Comparison of ENCODE assay signal across 10 cellular contexts in the genomic region with DNA sequence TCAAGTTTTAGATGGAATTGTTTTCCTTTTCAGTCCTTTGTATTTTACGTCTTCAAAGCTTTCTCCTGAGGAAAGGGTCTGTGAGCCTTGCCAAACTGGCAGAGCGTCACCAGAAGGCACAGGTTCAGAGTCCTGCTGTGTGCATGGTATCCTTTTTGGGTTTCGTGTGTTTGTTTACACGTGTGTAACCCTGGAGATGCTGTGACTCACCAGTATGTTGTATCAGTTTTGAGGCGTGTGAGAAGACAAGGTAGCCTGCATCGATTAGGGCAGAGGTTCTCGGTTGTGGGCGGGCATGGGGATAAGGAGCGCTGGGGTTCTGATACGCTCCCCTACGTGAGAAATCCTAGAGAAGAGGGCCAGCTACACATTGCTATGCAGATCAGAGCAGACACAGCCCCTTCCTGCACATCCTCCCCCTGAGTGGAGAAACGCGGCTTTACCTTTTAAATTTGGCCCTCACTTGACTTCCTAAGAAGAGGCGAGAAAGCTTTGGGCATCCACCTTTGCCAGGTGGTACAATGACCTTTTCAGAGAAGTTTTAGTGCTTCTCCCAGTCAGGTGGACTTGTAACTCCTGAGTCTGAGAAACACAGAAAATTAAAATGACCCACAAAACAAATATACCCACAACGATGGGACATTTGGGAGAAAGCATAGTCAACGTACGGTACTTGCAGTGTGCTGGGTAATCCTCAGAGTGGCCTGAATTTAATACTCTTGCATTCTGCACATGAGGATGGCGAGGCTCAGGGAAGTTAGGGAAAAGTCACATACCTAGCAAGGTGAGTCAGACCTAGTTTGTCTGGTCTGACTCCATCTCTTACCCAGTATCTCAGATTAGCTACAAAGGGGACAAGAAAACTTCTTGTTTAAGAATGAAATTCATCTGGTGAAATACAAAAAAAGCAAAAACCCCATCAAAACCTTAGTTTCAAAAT. TPM values are rescaled to one million over a fixed set of nuclear protein-coding genes. Genes with fewer than 3 reads are reported as not detected.
DNase-seq lines count a peak whose midpoint lies in the region; ATAC-seq, FAIRE-seq and TF ChIP-seq lines count a peak whose summit lies in the region.
"Had no signal": no experiment of that assay in that cellular context is flagged by ENCODE, and none has a peak within 500 bp of the region (broad histone marks: within the 10 kb centered on the region; RNA-seq: fewer than 3 reads in every experiment).

No MANE protein-coding gene starts in this region.

- 75% methylated on average over 18 of the region's 18 CpGs for WGBS in K562 (ENCODE audit: insufficient coverage, low coverage, missing lambda C conversion rate)

- H3K79me2 ChIP-seq in K562 (ENCODE audit: control insufficient read depth, insufficient read depth, low read length) = no peaks in the 10 kb centered on the region

- H3K27me3 Mint-ChIP-seq in naive B cell = no peaks in the 10 kb centered on the region

- no peak for TF ChIP-seq RAD21 in K562 (CRISPR knock-in tag; conservative IDR thresholded peaks at IDR 0.05 in 1 of 2, IDR thresholded peaks at IDR 0.05 in 1 of 2)

- CTCF ChIA-PET in K562 (lab: Yijun Ruan, JAX; ENCODE audit: low intra/inter-chr PET ratio) = no interaction called here

- no peak overlapping the region for H3K27ac ChIP-seq in K562 (ENCODE audit: extremely low read depth, low read depth, low read length)

- H3K27ac Mint-ChIP-seq in naive B cell = peak overlapping the region; percentile 57 to 90 (median 83)
- H3K27ac Mint-ChIP-seq: activated T-helper 1 cell treated with anti-CD3 and anti-CD28 coated beads, Interleukin-12 subunit alpha, Interleukin-12 subunit beta, Interleukin-2, Interleukin-4 antibody, amounts not matched to agents 30 ng/mL and 10 ng/mL and 1 ng/mL, durations not matched to agents 14 hours and 24 hours and 36 hours had no signal

- no peaks in the 10 kb centered on the region for H3K9me3 ChIP-seq in K562 (replicated peaks; ENCODE audit: control insufficient read depth, insufficient read depth, low read depth, low read length)

- no peak overlapping the region for H2AFZ ChIP-seq in K562 (ENCODE audit: low read depth, low read length)

- peaks cover 3% of the 10 kb centered on the region for H3K9me1 ChIP-seq in K562 (ENCODE audit: control insufficient read depth, insufficient read depth, low read length)

- FAIRE-seq in GM12891 (lab: Jason Lieb, UNC) (peak; percentile 63), K562 (lab: Jason Lieb, UNC) (no peak)

- H3K4me1 ChIP-seq in K562 (replicated peaks in 1 of 2; ENCODE audit: control insufficient read depth in 2 of 2, insufficient read depth in 2 of 2, low read length in 2 of 2) = no peaks in the 10 kb centered on the region

- no peaks in the 10 kb centered on the region for H3K27me3 ChIP-seq in K562 (ENCODE audit: control insufficient read depth in 2 of 2, insufficient read depth in 2 of 2, low read length in 2 of 2)

- no peak for TF ChIP-seq POLR2A in GM12891 (IDR thresholded peaks at IDR 0.05; ENCODE audit: low read depth, low read length)
- no peak for TF ChIP-seq POLR2A in K562 (conservative IDR thresholded peaks at IDR 0.05)

- no peak overlapping the region for H3K4me3 ChIP-seq in K562

- ATAC-seq in HG02981 (IDR thresholded peaks at IDR 0.05; ENCODE audit: unreplicated experiment) (peak; percentile 45), K562 (no peak), naive B cell (ENCODE audit: low read depth in 2 of 2) (no peak), HG03439 (IDR thresholded peaks at IDR 0.05; ENCODE audit: unreplicated experiment) (no peak)

- no peak for TF ChIP-seq EP300 in K562 (IDR thresholded peaks at IDR 0.05; ENCODE audit: low read length)

- no peaks in the 10 kb centered on the region for H4K20me1 ChIP-seq in K562 (replicated peaks; ENCODE audit: control insufficient read depth, insufficient read depth, low read length)

- BruUV-seq in K562 (replicated peaks; lab: Mats Ljungman, UMichigan) = no TSS peak

- intact Hi-C loops in K562 (cut with micrococcal nuclease) = no loop called here

- peaks cover 55 to 69% (median 56%) of the 10 kb centered on the region in 3 donors for H3K4me1 Mint-ChIP-seq in naive B cell

- H3K9me3 Mint-ChIP-seq in naive B cell = no peaks in the 10 kb centered on the region
- H3K9me3 Mint-ChIP-seq: activated T-helper 1 cell treated with anti-CD3 and anti-CD28 coated beads, Interleukin-12 subunit alpha, Interleukin-12 subunit beta, Interleukin-2, Interleukin-4 antibody, amounts not matched to agents 30 ng/mL and 10 ng/mL and 1 ng/mL, durations not matched to agents 14 hours and 24 hours and 36 hours had no signal

- POLR2A ChIA-PET in K562 (lab: Yijun Ruan, JAX) = no interaction called here

- H3K4me2 ChIP-seq in K562 (ENCODE audit: insufficient read depth, low read length) = no peak overlapping the region

- H3K4me3 Mint-ChIP-seq in naive B cell = peak overlapping the region in 4 of 8 donors; percentile 2 to 61 (median 24)
- H3K4me3 Mint-ChIP-seq: activated T-helper 1 cell treated with anti-CD3 and anti-CD28 coated beads, Interleukin-12 subunit alpha, Interleukin-12 subunit beta, Interleukin-2, Interleukin-4 antibody, amounts not matched to agents 30 ng/mL and 10 ng/mL and 1 ng/mL, durations not matched to agents 14 hours and 24 hours and 36 hours had no signal

- no peak for TF ChIP-seq CTCF in K562 (IDR thresholded peaks at IDR 0.05 in 2 of 3, conservative IDR thresholded peaks at IDR 0.05 in 1 of 3; ENCODE audit: insufficient read depth in 2 of 3, low read depth in 1 of 3, low read length in 3 of 3)

- in situ Hi-C loops in K562 (cut with MboI) = no loop called here

- peaks cover 18 to 34% of the 10 kb centered on the region in 2 donors for H3K36me3 Mint-ChIP-seq in naive B cell

- peaks cover 24% of the 10 kb centered on the region; the same call in 1 of the 3 replicates for H3K36me3 ChIP-seq in K562 (ENCODE audit: control insufficient read depth, insufficient read depth, low read length)

- DNase-seq in GM12891 (ENCODE audit: insufficient read length, low spot score) = no peak
- DNase-seq in K562 (ENCODE audit: extremely low read depth in 1 of 4, low spot score in 3 of 4) = no peak
- DNase-seq in naive B cell = no peak
- no peak for DNase-seq in Ammon's horn (ENCODE audit: low spot score)
- no peak for DNase-seq in superior temporal gyrus (ENCODE audit: extremely low spot score)
- DNase-seq in stimulated activated CD4-positive, alpha-beta T cell treated with anti-CD3 and anti-CD28 coated beads, Interleukin-2, amount 100 ng/mL, for 24 hours = no peak
- DNase-seq: foreskin melanocyte had no signal

- no peak overlapping the region for H3K9ac ChIP-seq in K562 (ENCODE audit: insufficient read depth in 1 of 2, low read depth in 2 of 2, low read length in 2 of 2)

TF ChIP-seq in GM12891, 5 proteins besides CTCF, POLR2A, EP300 and RAD21:
- TF ChIP-seq POLR2AphosphoS5 (IDR thresholded peaks at IDR 0.05; ENCODE audit: low read depth, low read length) (no peak), POU2F2 (IDR thresholded peaks at IDR 0.05; ENCODE audit: low read depth, low read length) (no peak), SPI1 (IDR thresholded peaks at IDR 0.05; ENCODE audit: low read depth, low read length) (no peak), PAX5 (IDR thresholded peaks at IDR 0.05; ENCODE audit: insufficient read depth, low read length, severe bottlenecking) (no peak), TAF1 (IDR thresholded peaks at IDR 0.05; ENCODE audit: low read depth, low read length) (no peak)

TF ChIP-seq in K562, 482 proteins besides CTCF, POLR2A, EP300 and RAD21:
- TF ChIP-seq RFX1 (IDR thresholded peaks at IDR 0.05) (peak; percentile 50), NR2C2 (CRISPR knock-in tag; IDR thresholded peaks at IDR 0.05) (no peak), NR2C2 (tag; IDR thresholded peaks at IDR 0.05) (no peak)

RNA-seq across cellular contexts. Expression of gene TRAK1, which starts 38.1 kb away (rescaled TPM):
- polyA plus RNA-seq in GM12891 (2012; ENCODE audit: low read depth, missing spikeins) = 19.6 TPM
- total RNA-seq in K562 (2011; cell fraction: chromatin; rRNA removed; ENCODE audit: low replicate concordance) = 54.4 and 56.3 TPM in 2 replicates
- total RNA-seq in K562 (2011; cell fraction: nucleolus; rRNA removed) = 28.3 and 29.1 TPM in 2 replicates
- 38.1 and 45.0 TPM in 2 replicates for total RNA-seq in K562 (2011; cell fraction: nucleoplasm; rRNA removed)
- total RNA-seq in K562 (2014; rRNA removed) = 21.7 and 25.8 TPM in 2 replicates
- 13.2 and 14.2 TPM in 2 replicates for total RNA-seq in K562 (2014; rRNA removed; fragmentation: Illumina TruSeq; extraction: Trizol)
- 15.5 and 15.6 TPM in 2 replicates for total RNA-seq in K562 (2015; rRNA removed; fragmentation: Illumina TruSeq; extraction: Trizol)
- total RNA-seq in K562 (2021) = 27.5 and 28.5 TPM in 2 replicates
- 17.5 and 24.0 TPM in 2 replicates for polyA plus RNA-seq in K562 (2011; rRNA removed)
- polyA plus RNA-seq in K562 (2011; cell fraction: cytosol; rRNA removed) = 13.7 and 15.9 TPM in 2 replicates
- polyA plus RNA-seq in K562 (2011; cell fraction: nucleus; rRNA removed) = 46.8 and 47.8 TPM in 2 replicates
- polyA plus RNA-seq in K562 (2012) = 16.4 and 21.1 TPM in 2 replicates
- polyA plus RNA-seq in K562 (2014; fragmentation: Illumina TruSeq; extraction: Trizol) = 20.3 and 21.3 TPM in 2 replicates
- 1 to 10 TPM; 5.3 TPM for polyA plus RNA-seq in K562 (2014; fragmentation: Nextera tagmentation; extraction: Ambion mirVana)
- 18.7 and 19.4 TPM in 2 replicates for polyA plus RNA-seq in K562 (2014; rRNA removed)
- polyA minus RNA-seq in K562 (2011; rRNA and poly(A)+ RNA removed) = 24.5 and 36.4 TPM in 2 replicates
- polyA minus RNA-seq in K562 (2011; cell fraction: cytosol; rRNA and poly(A)+ RNA removed) = 17.6 and 25.8 TPM in 2 replicates
- 28.0 and 53.1 TPM in 2 replicates for polyA minus RNA-seq in K562 (2011; cell fraction: nucleus; rRNA and poly(A)+ RNA removed)
- polyA plus RNA-seq in naive B cell (ENCODE audit: low read depth in 6 of 6) = 10 to 100 TPM; 20.5 to 54.1 (median 28.4) TPM
